Comparison of ENCODE assay signal across 30 cellular contexts in the genomic region with DNA sequence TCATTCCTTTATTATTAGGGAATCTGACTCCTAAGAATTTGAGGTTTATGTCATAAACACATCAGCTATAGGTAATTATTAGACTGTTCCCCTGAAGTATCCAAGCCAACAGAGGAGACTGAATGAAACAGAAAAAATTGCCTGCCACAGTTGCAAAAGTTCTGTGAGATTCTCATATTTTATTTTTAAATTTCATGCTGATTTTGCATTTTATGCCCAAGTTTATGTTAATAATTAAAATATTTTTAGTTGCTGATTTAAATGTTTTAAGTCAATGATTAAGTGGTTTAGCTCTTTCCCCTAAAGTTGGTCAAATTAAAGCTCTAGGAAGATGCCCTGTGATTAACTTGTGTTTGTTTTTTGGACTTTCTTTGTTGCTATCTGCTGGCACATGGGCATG.
"Had no signal": no experiment of that assay in that cellular context is flagged by ENCODE, and none has a peak within 500 bp of the region (broad histone marks: within the 10 kb centered on the region; RNA-seq: fewer than 3 reads in every experiment).

No MANE protein-coding gene starts in this region.

- H3K9me3 ChIP-seq: ovary, psoas muscle, spleen, thoracic aorta, thyroid gland, tibial nerve, upper lobe of left lung, vagina had no signal

- H2AFZ ChIP-seq: neural progenitor cell, parathyroid adenoma had no signal

- H3K4me1 ChIP-seq: neural progenitor cell, parathyroid adenoma, psoas muscle, tibial nerve, upper lobe of left lung, vagina had no signal

- H3K36me3 ChIP-seq: neural progenitor cell, ovary, spleen, thoracic aorta, thyroid gland, tibial nerve, upper lobe of left lung, vagina had no signal

- H3K27ac ChIP-seq: neural progenitor cell, ovary, parathyroid adenoma, psoas muscle, skin epidermis, spleen, thoracic aorta, thyroid gland, tibial nerve, upper lobe of left lung, vagina had no signal

- DNase-seq: naive thymus-derived CD8-positive, alpha-beta T cell; occipital lobe; ovary; posterior cingulate gyrus; psoas muscle; right cardiac atrium; spleen; stimulated activated CD4-positive, alpha-beta T cell treated with anti-CD3 and anti-CD28 coated beads, Interleukin-12 subunit alpha, Interleukin-12 subunit beta, amount 100 ng/mL, for 4 hours; stimulated activated CD4-positive, alpha-beta T cell treated with anti-CD3 and anti-CD28 coated beads, Interleukin-1b, Interleukin-23, amount 100 ng/mL, for 48 hours; stimulated activated CD4-positive, alpha-beta T cell treated with anti-CD3 and anti-CD28 coated beads, Interleukin-4, amount 100 ng/mL, for 1 hour; stimulated activated CD4-positive, alpha-beta T cell treated with anti-CD3 and anti-CD28 coated beads, Interleukin-4, amount 100 ng/mL, for 4 hours; stimulated activated CD8-positive, alpha-beta memory T cell treated with anti-CD3 and anti-CD28 coated beads, Interleukin-4, amount 100 ng/mL, for 48 hours; stimulated activated naive CD4-positive, alpha-beta T cell; stimulated activated naive CD8-positive, alpha-beta T cell treated with anti-CD3 and anti-CD28 coated beads, Interleukin-15, amount 100 ng/mL, for 72 hours; stimulated activated naive CD8-positive, alpha-beta T cell treated with anti-CD3 and anti-CD28 coated beads, Interleukin-15, Interleukin-2, amounts not matched to agents 100 U/mL and 50 U/mL, for 24 hours; thyroid gland; trophoblast cell; upper lobe of left lung had no signal

- H3K4me1 Mint-ChIP-seq: naive thymus-derived CD8-positive, alpha-beta T cell; neural progenitor cell; stimulated activated naive CD8-positive, alpha-beta T cell treated with anti-CD3 and anti-CD28 coated beads, Interleukin-15, amount 100 ng/mL, for 72 hours had no signal

- H3K36me3 Mint-ChIP-seq: naive thymus-derived CD8-positive, alpha-beta T cell; natural killer cell treated with Interleukin-12 subunit alpha and Interleukin-12 subunit beta and Interleukin-15 and Interleukin-18, amount 100 ng/mL, for 72 hours; neural progenitor cell; stimulated activated memory B cell treated with anti-CD40 and anti-IgM and Interleukin-4, amounts not matched to agents 10 μg/mL and 1 μg/mL and 100 μg/mL, for 72 hours had no signal

- H3K27ac Mint-ChIP-seq: natural killer cell treated with Interleukin-12 subunit alpha and Interleukin-12 subunit beta and Interleukin-15 and Interleukin-18, amount 100 ng/mL, for 72 hours; neural progenitor cell; progenitor cell of endocrine pancreas; stimulated activated memory B cell treated with anti-CD40 and anti-IgM and Interleukin-4, amounts not matched to agents 10 μg/mL and 1 μg/mL and 100 μg/mL, for 72 hours; stimulated activated naive CD8-positive, alpha-beta T cell treated with anti-CD3 and anti-CD28 coated beads, Interleukin-15, amount 100 ng/mL, for 72 hours had no signal

- H3K4me3 Mint-ChIP-seq: naive thymus-derived CD8-positive, alpha-beta T cell; natural killer cell treated with Interleukin-12 subunit alpha and Interleukin-12 subunit beta and Interleukin-15 and Interleukin-18, amount 100 ng/mL, for 72 hours; neural progenitor cell; stimulated activated memory B cell treated with anti-CD40 and anti-IgM and Interleukin-4, amounts not matched to agents 10 μg/mL and 1 μg/mL and 100 μg/mL, for 72 hours; stimulated activated naive CD8-positive, alpha-beta T cell treated with anti-CD3 and anti-CD28 coated beads, Interleukin-15, amount 100 ng/mL, for 72 hours had no signal

- FAIRE-seq: urothelium cell line had no signal

- H3K9ac ChIP-seq: neural progenitor cell, parathyroid adenoma had no signal

- H3K4me3 ChIP-seq: neural progenitor cell, ovary, psoas muscle, skin epidermis, smooth muscle cell, spleen, thoracic aorta, thyroid gland, tibial nerve, upper lobe of left lung, vagina had no signal

- ATAC-seq: naive thymus-derived CD8-positive, alpha-beta T cell; natural killer cell treated with Interleukin-12 subunit alpha and Interleukin-12 subunit beta and Interleukin-15 and Interleukin-18, amount 100 ng/mL, for 72 hours; psoas muscle; right cardiac atrium; sciatic nerve; stimulated activated memory B cell treated with anti-CD40 and anti-IgM and Interleukin-4, amounts not matched to agents 10 μg/mL and 1 μg/mL and 100 μg/mL, for 72 hours; stimulated activated naive CD8-positive, alpha-beta T cell treated with anti-CD3 and anti-CD28 coated beads, Interleukin-15, amount 100 ng/mL, for 72 hours; stimulated activated naive CD8-positive, alpha-beta T cell treated with anti-CD3 and anti-CD28 coated beads, Interleukin-15, Interleukin-2, amounts not matched to agents 100 U/mL and 50 U/mL, for 24 hours had no signal

- H3K4me2 ChIP-seq: neural progenitor cell, smooth muscle cell had no signal

- H3K27me3 Mint-ChIP-seq: stimulated activated memory B cell treated with anti-CD40 and anti-IgM and Interleukin-4, amounts not matched to agents 10 μg/mL and 1 μg/mL and 100 μg/mL, for 72 hours; stimulated activated naive CD8-positive, alpha-beta T cell treated with anti-CD3 and anti-CD28 coated beads, Interleukin-15, amount 100 ng/mL, for 72 hours had no signal

- H3K27me3 ChIP-seq: neural progenitor cell, ovary, spleen, thyroid gland, tibial nerve, upper lobe of left lung, vagina had no signal

- H3K9me3 Mint-ChIP-seq: naive thymus-derived CD8-positive, alpha-beta T cell; natural killer cell treated with Interleukin-12 subunit alpha and Interleukin-12 subunit beta and Interleukin-15 and Interleukin-18, amount 100 ng/mL, for 72 hours; neural progenitor cell; stimulated activated memory B cell treated with anti-CD40 and anti-IgM and Interleukin-4, amounts not matched to agents 10 μg/mL and 1 μg/mL and 100 μg/mL, for 72 hours; stimulated activated naive CD8-positive, alpha-beta T cell treated with anti-CD3 and anti-CD28 coated beads, Interleukin-15, amount 100 ng/mL, for 72 hours had no signal
